11 cellular contexts compared by ENCODE assay signal in the genomic region with DNA sequence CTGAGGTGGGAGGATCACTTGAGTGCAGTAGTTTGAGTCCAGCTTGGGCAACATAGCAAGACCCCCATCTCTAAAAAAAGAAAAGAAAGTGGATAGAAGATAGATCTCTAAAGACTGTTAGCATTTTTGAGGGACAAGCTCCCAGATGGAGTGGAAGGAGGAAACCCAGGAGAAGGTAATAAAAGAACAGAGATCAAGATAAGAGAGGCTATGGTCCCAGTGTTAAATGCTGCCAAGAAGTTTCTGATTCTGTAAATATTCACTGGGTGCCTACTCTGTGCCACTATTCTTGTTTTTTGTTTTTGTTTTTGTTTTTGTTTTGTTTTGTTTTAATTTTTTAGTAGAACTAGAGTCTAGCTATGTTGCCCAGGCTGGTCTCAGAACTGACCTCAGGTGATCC.
"Had no signal": no experiment of that assay in that cellular context is flagged by ENCODE, and none has a peak within 500 bp of the region (broad histone marks: within the 10 kb centered on the region; RNA-seq: fewer than 3 reads in every experiment).

No MANE protein-coding gene starts in this region.

- H3K9me3 Mint-ChIP-seq: GM23338, H9, HFFc6 had no signal

- ATAC-seq: GM23338, HCT116 had no signal

- H3K4me1 ChIP-seq: HAP-1 had no signal

- H3K4me3 Mint-ChIP-seq: GM23338, H9, HFFc6 had no signal

- H3K27ac ChIP-seq: GM23248 had no signal

- H3K4me3 ChIP-seq: GM23248, GM23338, HAP-1 had no signal

- FAIRE-seq: H1, H54 had no signal

- H3K4me1 Mint-ChIP-seq: GM23338 had no signal

- DNase-seq: GM23248, GOT3, H7, H9, HCEC 1CT, HFFc6 had no signal

- H3K9me3 ChIP-seq: HAP-1 had no signal

- H3K27ac Mint-ChIP-seq: GM23338, H9, HFFc6 had no signal
